Comparison of ENCODE assay signal across 12 cellular contexts in genomic region chr3:177111541-177111949, GRCh38.
DNase-seq lines count a peak whose midpoint lies in the region; ATAC-seq and TF ChIP-seq lines count a peak whose summit lies in the region.
"Had no signal": no experiment of that assay in that cellular context is flagged by ENCODE, and none has a peak within 500 bp of the region (broad histone marks: within the 10 kb centered on the region; RNA-seq: fewer than 3 reads in every experiment).

No MANE protein-coding gene starts in this region.

- H3K4me3 Mint-ChIP-seq in GM23338, result no peak overlapping the region
- no peak overlapping the region for H3K4me3 Mint-ChIP-seq in nephron
- H3K4me3 Mint-ChIP-seq in nephron progenitor cell, result no peak overlapping the region
- H3K4me3 Mint-ChIP-seq: memory B cell had no signal

- H3K36me3 ChIP-seq in GM23338 (ENCODE audit: insufficient read depth) (no peaks in the 10 kb centered on the region), RWPE2 (ENCODE audit: low read depth) (peaks cover 4% of the 10 kb centered on the region; the same call in 1 of the 2 replicates)

- no peaks in the 10 kb centered on the region for H3K9me3 ChIP-seq in RWPE2 (ENCODE audit: severe bottlenecking)

- DNase-seq in NCI-H2029 (lab: John Stamatoyannopoulos, UW), result peak; percentile 70
- no peak for DNase-seq in NCI-H2029 treated with DMSO at 0.1 percent for 48 hours (lab: John Stamatoyannopoulos, UW)
- DNase-seq in GM23338 (ENCODE audit: low spot score), result no peak
- DNase-seq in RWPE2 (ENCODE audit: low spot score), result no peak
- DNase-seq in activated CD8-positive, alpha-beta memory T cell treated with anti-CD3 and anti-CD28 coated beads for 24 hours, result no peak
- no peak for DNase-seq in nephron progenitor cell
- DNase-seq in Right ventricle myocardium superior, result no peak
- DNase-seq: 8988T, right cardiac atrium had no signal

- no peaks in the 10 kb centered on the region for H3K36me3 Mint-ChIP-seq in GM23338 (ENCODE audit: low read depth)
- peaks cover 10% of the 10 kb centered on the region for H3K36me3 Mint-ChIP-seq in nephron (ENCODE audit: low read depth)
- H3K36me3 Mint-ChIP-seq in nephron progenitor cell (ENCODE audit: low read depth), result peaks cover 26% of the 10 kb centered on the region

- H3F3A ChIP-seq in GM23338 (replicated peaks; ENCODE audit: low read depth), result no peaks in the 10 kb centered on the region

- H3K9me3 Mint-ChIP-seq in GM23338 (no peaks in the 10 kb centered on the region), nephron (no peaks in the 10 kb centered on the region), nephron progenitor cell (no peaks in the 10 kb centered on the region)
- H3K9me3 Mint-ChIP-seq: activated T-helper 2 cell treated with anti-CD3 and anti-CD28 coated beads, Interferon-gamma antibody, Interleukin-2, Interleukin-4, amounts not matched to agents 10 μg/mL and 5 μg/mL and 100 μg/mL, durations not matched to agents 14 hours and 24 hours and 36 hours had no signal

- peaks cover 99% of the 10 kb centered on the region for H3K79me2 ChIP-seq in GM23338 (replicated peaks; ENCODE audit: insufficient read depth)

- H4K20me1 ChIP-seq in GM23338 (replicated peaks; ENCODE audit: insufficient read depth), result peaks cover 61% of the 10 kb centered on the region

- no peak overlapping the region for H3K4me2 ChIP-seq in GM23338

- TF ChIP-seq CTCF in GM23338 (conservative IDR thresholded peaks at IDR 0.05; ENCODE audit: low read depth in 2 of 2) (no peak), RWPE2 (IDR thresholded peaks at IDR 0.05; ENCODE audit: poor library complexity, severe bottlenecking) (no peak), nephron (IDR thresholded peaks at IDR 0.05; ENCODE audit: unreplicated experiment in 3 of 3) (no peak), nephron progenitor cell (IDR thresholded peaks at IDR 0.05) (no peak)

- intact Hi-C loops in Right ventricle myocardium superior (cut with DNase I), result no loop called here

- H3K27me3 Mint-ChIP-seq in GM23338 (ENCODE audit: insufficient read depth, low read depth, poor library complexity), result peaks cover 3% of the 10 kb centered on the region
- H3K27me3 Mint-ChIP-seq in nephron (ENCODE audit: low read depth), result no peaks in the 10 kb centered on the region
- H3K27me3 Mint-ChIP-seq in nephron progenitor cell (ENCODE audit: low read depth, poor library complexity), result no peaks in the 10 kb centered on the region
- H3K27me3 Mint-ChIP-seq: memory B cell had no signal

- no peak overlapping the region for H3K27ac ChIP-seq in GM23338 (ENCODE audit: low read depth)
- H3K27ac ChIP-seq in RWPE2 (ENCODE audit: poor library complexity, severe bottlenecking), result no peak overlapping the region

- peaks cover 2% of the 10 kb centered on the region; the same call in 1 of the 2 replicates for H3K9me2 ChIP-seq in GM23338 (ENCODE audit: insufficient read depth)

- H3K4me3 ChIP-seq in GM23338 (no peak overlapping the region), RWPE2 (ENCODE audit: severe bottlenecking) (no peak overlapping the region)

- no peak overlapping the region for H2AFZ ChIP-seq in GM23338

- no peak overlapping the region for H3K27ac Mint-ChIP-seq in GM23338
- H3K27ac Mint-ChIP-seq in nephron, result peak overlapping the region in 2 of 3 experiments; percentile 18 to 30
- no peak overlapping the region for H3K27ac Mint-ChIP-seq in nephron progenitor cell
- H3K27ac Mint-ChIP-seq: activated T-helper 2 cell treated with anti-CD3 and anti-CD28 coated beads, Interferon-gamma antibody, Interleukin-2, Interleukin-4, amounts not matched to agents 10 μg/mL and 5 μg/mL and 100 μg/mL, durations not matched to agents 14 hours and 24 hours and 36 hours had no signal

- H3K27me3 ChIP-seq in GM23338 (ENCODE audit: insufficient read depth), result no peaks in the 10 kb centered on the region
- H3K27me3 ChIP-seq in RWPE2 (ENCODE audit: insufficient read depth, poor library complexity, severe bottlenecking), result no peaks in the 10 kb centered on the region

- ATAC-seq in GM23338 (peak; percentile 62), RWPE2 (ENCODE audit: low read depth) (peak; percentile 65; the same call in 2 of the 3 replicates), Right ventricle myocardium superior (ENCODE audit: poor library complexity) (no peak)
- ATAC-seq: right cardiac atrium had no signal

- peaks cover 50% of the 10 kb centered on the region for H3K4me1 Mint-ChIP-seq in GM23338
- H3K4me1 Mint-ChIP-seq in nephron, result peaks cover 43% of the 10 kb centered on the region
- peaks cover 40% of the 10 kb centered on the region for H3K4me1 Mint-ChIP-seq in nephron progenitor cell

- H3K4me1 ChIP-seq in GM23338 (ENCODE audit: insufficient read depth), result peaks cover 50% of the 10 kb centered on the region
- peaks cover 32% of the 10 kb centered on the region for H3K4me1 ChIP-seq in RWPE2 (ENCODE audit: insufficient read depth, poor library complexity, severe bottlenecking)

TF ChIP-seq in GM23338, 12 proteins besides CTCF, POLR2A, EP300 and RAD21 (continues in another document):
- TF ChIP-seq EZH2phosphoT487 (IDR thresholded peaks at IDR 0.05; ENCODE audit: unreplicated experiment) (no peak), STAT1 (IDR thresholded peaks at IDR 0.05; ENCODE audit: unreplicated experiment) (no peak), POLR2AphosphoS5 (IDR thresholded peaks at IDR 0.05; ENCODE audit: low read depth) (no peak), CREB1 (CRISPR knock-in tag; IDR thresholded peaks at IDR 0.05; ENCODE audit: low read depth) (no peak), ZNF114 (CRISPR knock-in tag; IDR thresholded peaks at IDR 0.05) (no peak), REST (IDR thresholded peaks at IDR 0.05; ENCODE audit: unreplicated experiment) (no peak), NANOG (IDR thresholded peaks at IDR 0.05; ENCODE audit: borderline replicate concordance) (no peak), EZH2 (IDR thresholded peaks at IDR 0.05; ENCODE audit: low read depth, unreplicated experiment) (no peak), ZNF331 (CRISPR knock-in tag; IDR thresholded peaks at IDR 0.05; ENCODE audit: low read depth) (no peak)

Comparison
In these comparisons a context has a peak if more than half of its experiments do, and no peak if none do; other contexts are left out.
1. H3K27ac Mint-ChIP-seq: peak in nephron (2 of 3); none in GM23338 (single experiment) and nephron progenitor cell (single experiment).